1 cellular context compared by ENCODE assay signal in the genomic region with DNA sequence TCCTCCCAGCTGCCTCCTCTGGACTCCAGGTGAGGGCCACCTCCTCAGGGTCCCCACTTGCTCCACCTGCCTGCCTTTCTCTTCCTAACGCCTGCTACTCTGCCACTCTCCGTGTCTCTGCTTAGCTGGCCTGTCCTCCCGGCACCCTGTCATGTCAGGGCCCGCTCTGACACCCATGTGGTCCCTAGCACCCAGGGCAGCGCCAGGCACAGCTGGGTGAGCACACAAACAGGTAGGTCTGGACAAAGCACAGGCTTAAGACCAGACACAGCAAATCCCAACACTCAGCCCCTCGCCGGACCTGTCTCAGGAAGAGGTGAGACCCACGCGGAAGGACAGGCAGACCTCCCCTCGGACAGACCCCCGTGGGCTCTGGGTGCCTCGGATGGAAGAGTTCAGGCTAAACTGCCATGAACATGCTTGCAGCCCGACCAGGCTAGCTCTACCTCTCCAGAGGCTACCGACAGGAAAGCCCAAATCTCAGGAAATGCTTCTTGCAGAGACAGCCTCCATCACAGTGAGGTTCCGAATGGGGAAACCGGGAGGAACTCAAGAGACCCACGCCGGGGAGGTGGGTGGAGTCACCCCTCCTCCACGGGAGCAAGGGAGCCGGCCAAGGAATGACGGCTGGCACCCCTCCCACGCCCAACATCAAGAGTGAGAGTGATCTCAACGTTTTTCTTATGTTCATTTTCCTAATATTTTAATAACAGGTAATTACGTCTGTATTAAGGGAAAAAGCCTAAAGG.
TF ChIP-seq lines count a peak whose summit lies in the region.

No MANE protein-coding gene starts in this region.

TF ChIP-seq in GM12878, 131 proteins besides CTCF, POLR2A, EP300 and RAD21:
- no peak for TF ChIP-seq CHD4 (IDR thresholded peaks at IDR 0.05)
- no peak for TF ChIP-seq MYC (IDR thresholded peaks at IDR 0.05; ENCODE audit: insufficient read depth, insufficient read length, insufficient replicate concordance, low read length, severe bottlenecking)
- TF ChIP-seq, protein P1, sequence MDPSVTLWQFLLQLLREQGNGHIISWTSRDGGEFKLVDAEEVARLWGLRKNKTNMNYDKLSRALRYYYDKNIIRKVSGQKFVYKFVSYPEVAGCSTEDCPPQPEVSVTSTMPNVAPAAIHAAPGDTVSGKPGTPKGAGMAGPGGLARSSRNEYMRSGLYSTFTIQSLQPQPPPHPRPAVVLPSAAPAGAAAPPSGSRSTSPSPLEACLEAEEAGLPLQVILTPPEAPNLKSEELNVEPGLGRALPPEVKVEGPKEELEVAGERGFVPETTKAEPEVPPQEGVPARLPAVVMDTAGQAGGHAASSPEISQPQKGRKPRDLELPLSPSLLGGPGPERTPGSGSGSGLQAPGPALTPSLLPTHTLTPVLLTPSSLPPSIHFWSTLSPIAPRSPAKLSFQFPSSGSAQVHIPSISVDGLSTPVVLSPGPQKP (IDR thresholded peaks at IDR 0.05; ENCODE audit: low read depth, low read length): no peak
- TF ChIP-seq NFXL1 (IDR thresholded peaks at IDR 0.05; ENCODE audit: borderline replicate concordance): no peak
- TF ChIP-seq, protein P2, sequence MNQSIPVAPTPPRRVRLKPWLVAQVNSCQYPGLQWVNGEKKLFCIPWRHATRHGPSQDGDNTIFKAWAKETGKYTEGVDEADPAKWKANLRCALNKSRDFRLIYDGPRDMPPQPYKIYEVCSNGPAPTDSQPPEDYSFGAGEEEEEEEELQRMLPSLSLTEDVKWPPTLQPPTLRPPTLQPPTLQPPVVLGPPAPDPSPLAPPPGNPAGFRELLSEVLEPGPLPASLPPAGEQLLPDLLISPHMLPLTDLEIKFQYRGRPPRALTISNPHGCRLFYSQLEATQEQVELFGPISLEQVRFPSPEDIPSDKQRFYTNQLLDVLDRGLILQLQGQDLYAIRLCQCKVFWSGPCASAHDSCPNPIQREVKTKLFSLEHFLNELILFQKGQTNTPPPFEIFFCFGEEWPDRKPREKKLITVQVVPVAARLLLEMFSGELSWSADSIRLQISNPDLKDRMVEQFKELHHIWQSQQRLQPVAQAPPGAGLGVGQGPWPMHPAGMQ (IDR thresholded peaks at IDR 0.05; ENCODE audit: borderline replicate concordance): no peak
- TF ChIP-seq, protein P3, sequence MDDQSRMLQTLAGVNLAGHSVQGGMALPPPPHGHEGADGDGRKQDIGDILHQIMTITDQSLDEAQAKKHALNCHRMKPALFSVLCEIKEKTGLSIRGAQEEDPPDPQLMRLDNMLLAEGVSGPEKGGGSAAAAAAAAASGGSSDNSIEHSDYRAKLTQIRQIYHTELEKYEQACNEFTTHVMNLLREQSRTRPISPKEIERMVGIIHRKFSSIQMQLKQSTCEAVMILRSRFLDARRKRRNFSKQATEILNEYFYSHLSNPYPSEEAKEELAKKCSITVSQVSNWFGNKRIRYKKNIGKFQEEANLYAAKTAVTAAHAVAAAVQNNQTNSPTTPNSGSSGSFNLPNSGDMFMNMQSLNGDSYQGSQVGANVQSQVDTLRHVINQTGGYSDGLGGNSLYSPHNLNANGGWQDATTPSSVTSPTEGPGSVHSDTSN (IDR thresholded peaks at IDR 0.05; ENCODE audit: insufficient replicate concordance, low read depth, low read length): no peak
- TF ChIP-seq TAF1 (IDR thresholded peaks at IDR 0.05; ENCODE audit: borderline replicate concordance, low read depth, low read length): no peak
- TF ChIP-seq RCOR1 (conservative IDR thresholded peaks at IDR 0.05; ENCODE audit: low read depth, low read length): no peak
- TF ChIP-seq ZBED1 (IDR thresholded peaks at IDR 0.05; ENCODE audit: borderline replicate concordance): no peak
- no peak for TF ChIP-seq HDGF (IDR thresholded peaks at IDR 0.05)
- TF ChIP-seq RBBP5 (conservative IDR thresholded peaks at IDR 0.05): no peak
- no peak for TF ChIP-seq MYB (IDR thresholded peaks at IDR 0.05; ENCODE audit: borderline replicate concordance, low read depth, low read length)
- TF ChIP-seq ZNF217 (IDR thresholded peaks at IDR 0.05): no peak
- TF ChIP-seq MEF2A (IDR thresholded peaks at IDR 0.05; ENCODE audit: insufficient read depth, low read depth, low read length): no peak
- no peak for TF ChIP-seq RFX5 (IDR thresholded peaks at IDR 0.05; ENCODE audit: low read depth, low read length)
